17 cellular contexts compared by ENCODE assay signal in genomic region chr6:139129284-139129683, GRCh38. TPM values are rescaled to one million over a fixed set of nuclear protein-coding genes. Genes with fewer than 3 reads are reported as not detected.
DNase-seq lines count a peak whose midpoint lies in the region; ATAC-seq and TF ChIP-seq lines count a peak whose summit lies in the region.
"Had no signal": no experiment of that assay in that cellular context is flagged by ENCODE, and none has a peak within 500 bp of the region (broad histone marks: within the 10 kb centered on the region; RNA-seq: fewer than 3 reads in every experiment).

No MANE protein-coding gene starts in this region.

- peak; percentile 49 for DNase-seq in activated CD4-positive, alpha-beta T cell treated with anti-CD3 and anti-CD28 coated beads, Interleukin-2, amount 10 ng/mL, durations not matched to agents 24 days and 14 days
- no peak for DNase-seq in activated CD4-positive, alpha-beta T cell treated with anti-CD3 and anti-CD28 coated beads, Interleukin-2, amount 50 U/mL, for 4 hours
- DNase-seq in NCI-H69 (lab: John Stamatoyannopoulos, UW) (peak; percentile 42), fibroblast of mammary gland (ENCODE audit: low read depth) (peak; percentile 50), caudate nucleus (lab: John Stamatoyannopoulos, UW) (no peak), nephron progenitor cell (no peak)
- DNase-seq in stimulated activated effector memory CD8-positive, alpha-beta T cell treated with anti-CD3 and anti-CD28 coated beads, Interleukin-12 subunit alpha, Interleukin-12 subunit beta, amount 100 ng/mL, for 72 hours (ENCODE audit: low spot score in 2 of 2): peak in 1 of 2 donors; percentile 37
- DNase-seq: activated naive CD4-positive, alpha-beta T cell treated with anti-CD3 and anti-CD28 coated beads for 36 hours; cortex of kidney; DMS153; esophagus squamous epithelium; NCI-H1694; NCI-H82 had no signal

- H3K27ac ChIP-seq in caudate nucleus (ENCODE audit: low read depth, low read length): no peak overlapping the region
- H3K27ac ChIP-seq: esophagus squamous epithelium, tibial artery had no signal

- no peak overlapping the region for H3K27ac Mint-ChIP-seq in activated CD4-positive, alpha-beta T cell treated with anti-CD3 and anti-CD28 coated beads, Interleukin-2, amount 10 ng/mL, durations not matched to agents 24 days and 14 days
- H3K27ac Mint-ChIP-seq in stimulated activated effector memory CD8-positive, alpha-beta T cell treated with anti-CD3 and anti-CD28 coated beads, Interleukin-12 subunit alpha, Interleukin-12 subunit beta, amount 100 ng/mL, for 72 hours: peak overlapping the region; percentile 6
- no peak overlapping the region for H3K27ac Mint-ChIP-seq in nephron progenitor cell
- H3K27ac Mint-ChIP-seq: memory B cell had no signal

- no peaks in the 10 kb centered on the region for H3K9me3 Mint-ChIP-seq in activated CD4-positive, alpha-beta T cell treated with anti-CD3 and anti-CD28 coated beads, Interleukin-2, amount 10 ng/mL, durations not matched to agents 24 days and 14 days
- no peaks in the 10 kb centered on the region for H3K9me3 Mint-ChIP-seq in stimulated activated effector memory CD8-positive, alpha-beta T cell treated with anti-CD3 and anti-CD28 coated beads, Interleukin-12 subunit alpha, Interleukin-12 subunit beta, amount 100 ng/mL, for 72 hours
- no peaks in the 10 kb centered on the region for H3K9me3 Mint-ChIP-seq in nephron progenitor cell
- H3K9me3 Mint-ChIP-seq: activated naive CD4-positive, alpha-beta T cell treated with anti-CD3 and anti-CD28 coated beads for 36 hours; memory B cell had no signal

- intact Hi-C loops in activated CD4-positive, alpha-beta T cell treated with anti-CD3 and anti-CD28 coated beads, Interleukin-2, amount 10 ng/mL, durations not matched to agents 24 days and 14 days (cut with micrococcal nuclease): loop anchor here (5.0 kb wide), 2 partner anchors 142 to 312 kb away; partner anchors contain the start of gene REPS1

- TF ChIP-seq CTCF in fibroblast of mammary gland (conservative IDR thresholded peaks at IDR 0.05; ENCODE audit: control insufficient read depth, insufficient read depth, low read depth, low read length): no peak
- TF ChIP-seq CTCF in nephron progenitor cell (IDR thresholded peaks at IDR 0.05): no peak

- no peaks in the 10 kb centered on the region for H3K27me3 Mint-ChIP-seq in activated CD4-positive, alpha-beta T cell treated with anti-CD3 and anti-CD28 coated beads, Interleukin-2, amount 10 ng/mL, durations not matched to agents 24 days and 14 days
- peaks cover 4% of the 10 kb centered on the region for H3K27me3 Mint-ChIP-seq in nephron progenitor cell (ENCODE audit: low read depth, poor library complexity)
- H3K27me3 Mint-ChIP-seq: memory B cell had no signal

- peaks cover 62% of the 10 kb centered on the region for H3K4me1 Mint-ChIP-seq in activated CD4-positive, alpha-beta T cell treated with anti-CD3 and anti-CD28 coated beads, Interleukin-2, amount 10 ng/mL, durations not matched to agents 24 days and 14 days
- H3K4me1 Mint-ChIP-seq in stimulated activated effector memory CD8-positive, alpha-beta T cell treated with anti-CD3 and anti-CD28 coated beads, Interleukin-12 subunit alpha, Interleukin-12 subunit beta, amount 100 ng/mL, for 72 hours: peaks cover 60% of the 10 kb centered on the region
- H3K4me1 Mint-ChIP-seq in nephron progenitor cell: no peaks in the 10 kb centered on the region

- peaks cover 2% of the 10 kb centered on the region for H3K36me3 Mint-ChIP-seq in activated CD4-positive, alpha-beta T cell treated with anti-CD3 and anti-CD28 coated beads, Interleukin-2, amount 10 ng/mL, durations not matched to agents 24 days and 14 days (ENCODE audit: low read depth)
- H3K36me3 Mint-ChIP-seq in stimulated activated effector memory CD8-positive, alpha-beta T cell treated with anti-CD3 and anti-CD28 coated beads, Interleukin-12 subunit alpha, Interleukin-12 subunit beta, amount 100 ng/mL, for 72 hours: peaks cover 13% of the 10 kb centered on the region
- no peaks in the 10 kb centered on the region for H3K36me3 Mint-ChIP-seq in nephron progenitor cell (ENCODE audit: low read depth)
- H3K36me3 Mint-ChIP-seq: memory B cell had no signal

- H3K4me3 Mint-ChIP-seq in activated CD4-positive, alpha-beta T cell treated with anti-CD3 and anti-CD28 coated beads, Interleukin-2, amount 10 ng/mL, durations not matched to agents 24 days and 14 days: no peak overlapping the region
- no peak overlapping the region for H3K4me3 Mint-ChIP-seq in stimulated activated effector memory CD8-positive, alpha-beta T cell treated with anti-CD3 and anti-CD28 coated beads, Interleukin-12 subunit alpha, Interleukin-12 subunit beta, amount 100 ng/mL, for 72 hours
- no peak overlapping the region for H3K4me3 Mint-ChIP-seq in nephron progenitor cell
- H3K4me3 Mint-ChIP-seq: activated naive CD4-positive, alpha-beta T cell treated with anti-CD3 and anti-CD28 coated beads for 36 hours; memory B cell had no signal

- no peak overlapping the region for H3K4me3 ChIP-seq in fibroblast of mammary gland (ENCODE audit: control insufficient read depth, low read depth, low read length)
- H3K4me3 ChIP-seq: esophagus squamous epithelium, tibial artery had no signal

- no peak for ATAC-seq in stimulated activated effector memory CD8-positive, alpha-beta T cell treated with anti-CD3 and anti-CD28 coated beads, Interleukin-12 subunit alpha, Interleukin-12 subunit beta, amount 100 ng/mL, for 72 hours
- ATAC-seq in GM18502 (IDR thresholded peaks at IDR 0.05; ENCODE audit: poor library complexity, unreplicated experiment): no peak
- ATAC-seq: Right ventricle myocardium inferior had no signal

RNA-seq across cellular contexts. Expression of gene HECA, which starts 5.6 kb away (rescaled TPM):
- 45.7 and 47.7 TPM in 2 replicates for total RNA-seq in activated CD4-positive, alpha-beta T cell treated with anti-CD3 and anti-CD28 coated beads, Interleukin-2, amount 10 ng/mL, durations not matched to agents 24 days and 14 days

Comparison
In these comparisons a context has a peak if more than half of its experiments do, and no peak if none do; other contexts are left out.
1. DNase-seq: peak in activated CD4-positive, alpha-beta T cell treated with anti-CD3 and anti-CD28 coated beads, Interleukin-2, amount 10 ng/mL, durations not matched to agents 24 days and 14 days (single experiment), NCI-H69 (single experiment) and fibroblast of mammary gland (single experiment); none in activated CD4-positive, alpha-beta T cell treated with anti-CD3 and anti-CD28 coated beads, Interleukin-2, amount 50 U/mL, for 4 hours (0 of 2), caudate nucleus (0 of 61) and nephron progenitor cell (single experiment).